ENCODE assay signal across 31 cellular contexts in the genomic region with DNA sequence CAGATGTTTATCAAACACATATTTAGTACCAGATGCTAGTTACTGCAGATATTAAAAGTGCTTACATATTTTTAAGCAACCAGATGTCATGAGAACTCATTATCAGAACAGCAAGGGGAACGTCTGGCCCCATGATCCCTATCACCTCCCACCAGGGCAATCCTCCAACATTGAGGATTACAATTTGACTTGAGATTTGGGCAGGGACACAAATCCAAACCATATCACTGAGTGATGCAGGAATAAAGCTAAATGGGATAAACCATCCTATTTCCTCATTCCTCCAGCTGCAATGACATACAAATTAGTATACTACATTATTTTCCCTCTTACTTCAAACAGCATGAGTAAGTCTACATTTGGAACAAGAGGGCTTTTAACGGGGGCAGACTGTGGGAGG. TPM values are rescaled to one million over a fixed set of nuclear protein-coding genes. Genes with fewer than 3 reads are reported as not detected.
"Had no signal": no experiment of that assay in that cellular context is flagged by ENCODE, and none has a peak within 500 bp of the region (broad histone marks: within the 10 kb centered on the region; RNA-seq: fewer than 3 reads in every experiment).

No MANE protein-coding gene starts in this region.

- H3K9ac ChIP-seq: SK-N-SH had no signal

- H3K4me2 ChIP-seq: SK-N-SH had no signal

- H3K36me3 ChIP-seq: ascending aorta, MG63, Peyer's patch, SJSA1 had no signal

- H3K4me3 ChIP-seq: ascending aorta, MG63, Peyer's patch, SJSA1 had no signal

- H3K27ac Mint-ChIP-seq: activated CD4-positive, alpha-beta memory T cell treated with anti-CD3 and anti-CD28 coated beads for 36 hours; activated CD4-positive, alpha-beta T cell treated with anti-CD3 and anti-CD28 coated beads for 36 hours; activated CD8-positive, alpha-beta memory T cell treated with anti-CD3 and anti-CD28 coated beads, Interleukin-2, amount 10 ng/mL, durations not matched to agents 7 days and 5 days; activated naive CD4-positive, alpha-beta T cell treated with anti-CD3 and anti-CD28 coated beads, Interleukin-2, amount 10 ng/mL, durations not matched to agents 7 days and 5 days; activated naive CD8-positive, alpha-beta T cell; activated naive CD8-positive, alpha-beta T cell treated with anti-CD3 and anti-CD28 coated beads, Interleukin-2, amount 50 U/mL, for 24 hours; T-helper 1 cell treated with Interleukin-12 subunit alpha and Interleukin-12 subunit beta and Interleukin-4 antibody, amounts not matched to agents 30 μg/mL and 1 μg/mL, for 36 hours; T-helper 2 cell treated with Interferon-gamma antibody and Interleukin-4, amounts not matched to agents 5 μg/mL and 100 μg/mL, for 36 hours had no signal

- H3K36me3 Mint-ChIP-seq: activated CD4-positive, alpha-beta memory T cell treated with anti-CD3 and anti-CD28 coated beads for 36 hours; activated naive CD4-positive, alpha-beta T cell treated with anti-CD3 and anti-CD28 coated beads, Interleukin-2, amount 10 ng/mL, durations not matched to agents 7 days and 5 days; activated naive CD8-positive, alpha-beta T cell had no signal

- H3K9me3 Mint-ChIP-seq: activated CD4-positive, alpha-beta memory T cell treated with anti-CD3 and anti-CD28 coated beads for 36 hours; activated naive CD4-positive, alpha-beta T cell treated with anti-CD3 and anti-CD28 coated beads, Interleukin-2, amount 10 ng/mL, durations not matched to agents 7 days and 5 days; activated naive CD8-positive, alpha-beta T cell treated with anti-CD3 and anti-CD28 coated beads, Interleukin-2, amount 50 U/mL, for 24 hours; T-helper 1 cell treated with Interleukin-12 subunit alpha and Interleukin-12 subunit beta and Interleukin-4 antibody, amounts not matched to agents 30 μg/mL and 1 μg/mL, for 36 hours; T-helper 2 cell treated with Interferon-gamma antibody and Interleukin-4, amounts not matched to agents 5 μg/mL and 100 μg/mL, for 36 hours had no signal

- H3K4me3 Mint-ChIP-seq: activated CD4-positive, alpha-beta memory T cell treated with anti-CD3 and anti-CD28 coated beads for 36 hours; activated CD4-positive, alpha-beta T cell treated with anti-CD3 and anti-CD28 coated beads for 36 hours; activated CD8-positive, alpha-beta memory T cell treated with anti-CD3 and anti-CD28 coated beads, Interleukin-2, amount 10 ng/mL, durations not matched to agents 7 days and 5 days; activated naive CD4-positive, alpha-beta T cell treated with anti-CD3 and anti-CD28 coated beads, Interleukin-2, amount 10 ng/mL, durations not matched to agents 7 days and 5 days; activated naive CD8-positive, alpha-beta T cell; activated naive CD8-positive, alpha-beta T cell treated with anti-CD3 and anti-CD28 coated beads, Interleukin-2, amount 50 U/mL, for 24 hours; T-helper 1 cell treated with Interleukin-12 subunit alpha and Interleukin-12 subunit beta and Interleukin-4 antibody, amounts not matched to agents 30 μg/mL and 1 μg/mL, for 36 hours; T-helper 2 cell treated with Interferon-gamma antibody and Interleukin-4, amounts not matched to agents 5 μg/mL and 100 μg/mL, for 36 hours had no signal

- H3K4me1 ChIP-seq: SJSA1 had no signal

- DNase-seq: activated CD4-positive, alpha-beta memory T cell treated with anti-CD3 and anti-CD28 coated beads for 36 hours; activated CD4-positive, alpha-beta T cell treated with anti-CD3 and anti-CD28 coated beads for 36 hours; activated CD4-positive, alpha-beta T cell treated with anti-CD3 and anti-CD28 coated beads, Interleukin-2, amount 50 U/mL, for 1 hour; activated CD8-positive, alpha-beta memory T cell treated with anti-CD3 and anti-CD28 coated beads, Interleukin-2, amount 10 ng/mL, durations not matched to agents 7 days and 5 days; activated CD8-positive, alpha-beta memory T cell treated with anti-CD3 and anti-CD28 coated beads, Interleukin-2, amount 50 U/mL, for 48 hours; activated effector memory CD4-positive, alpha-beta T cell treated with Interleukin-2 at 50 U/mL for 16 hours; activated naive CD4-positive, alpha-beta T cell treated with anti-CD3 and anti-CD28 coated beads, Interleukin-2, amount 10 ng/mL, durations not matched to agents 7 days and 5 days; activated naive CD8-positive, alpha-beta T cell treated with anti-CD3 and anti-CD28 coated beads, Interleukin-2, amount 50 U/mL, for 24 hours; activated T-cell treated with anti-CD3 and anti-CD28 coated beads, Interleukin-2, amount 50 U/mL, for 48 hours; amygdala; Kasumi-1; KG1; MG63; MV-4-11; NCI-H1092; NCI-H1436 treated with DMSO at 0.1 percent for 48 hours; NCI-H187 treated with DMSO at 0.1 percent for 48 hours; NCI-H2081 treated with DMSO at 0.1 percent for 48 hours; NCI-H226; NCI-H446 treated with DMSO at 0.1 percent for 48 hours; NCI-H69; PC-3; Peyer's patch; RPMI8226; SHP77 treated with DMSO at 0.1 percent for 48 hours; SK-N-SH had no signal

- H3K27ac ChIP-seq: ascending aorta, Peyer's patch, SJSA1 had no signal

- H3K9me3 ChIP-seq: ascending aorta, MG63, Peyer's patch, SJSA1, SK-N-SH had no signal

- H3K9me2 ChIP-seq: SK-N-SH had no signal

- H3K27me3 ChIP-seq: ascending aorta had no signal

- H3K4me1 Mint-ChIP-seq: activated CD8-positive, alpha-beta memory T cell treated with anti-CD3 and anti-CD28 coated beads, Interleukin-2, amount 10 ng/mL, durations not matched to agents 7 days and 5 days had no signal

- ATAC-seq: activated CD4-positive, alpha-beta T cell treated with anti-CD3 and anti-CD28 coated beads for 36 hours; activated CD8-positive, alpha-beta memory T cell treated with anti-CD3 and anti-CD28 coated beads, Interleukin-2, amount 10 ng/mL, durations not matched to agents 7 days and 5 days; activated naive CD8-positive, alpha-beta T cell treated with anti-CD3 and anti-CD28 coated beads, Interleukin-2, amount 50 U/mL, for 24 hours; PC-3 had no signal

RNA-seq across cellular contexts. Expression of a gene that starts 3.1 kb away (rescaled TPM):
- total RNA-seq: activated CD4-positive, alpha-beta memory T cell treated with anti-CD3 and anti-CD28 coated beads for 36 hours; activated CD4-positive, alpha-beta T cell treated with anti-CD3 and anti-CD28 coated beads for 36 hours; activated CD8-positive, alpha-beta memory T cell treated with anti-CD3 and anti-CD28 coated beads, Interleukin-2, amount 10 ng/mL, durations not matched to agents 7 days and 5 days; PC-3; SJSA1 had no signal
